8 cellular contexts compared by ENCODE assay signal in genomic region chr1:189175889-189176288, GRCh38.
"Had no signal": no experiment of that assay in that cellular context is flagged by ENCODE, and none has a peak within 500 bp of the region (broad histone marks: within the 10 kb centered on the region; RNA-seq: fewer than 3 reads in every experiment).

No MANE protein-coding gene starts in this region.

- ATAC-seq: GM23338, K562 had no signal

- H3K4me3 ChIP-seq: GM23338, K562 had no signal

- FAIRE-seq: H1, H54, HTR-8/SVneo, K562 had no signal

- DNase-seq: H9, HCEC 1CT, IMR-90 had no signal
